Comparison of ENCODE assay signal across 16 cellular contexts in the genomic region with DNA sequence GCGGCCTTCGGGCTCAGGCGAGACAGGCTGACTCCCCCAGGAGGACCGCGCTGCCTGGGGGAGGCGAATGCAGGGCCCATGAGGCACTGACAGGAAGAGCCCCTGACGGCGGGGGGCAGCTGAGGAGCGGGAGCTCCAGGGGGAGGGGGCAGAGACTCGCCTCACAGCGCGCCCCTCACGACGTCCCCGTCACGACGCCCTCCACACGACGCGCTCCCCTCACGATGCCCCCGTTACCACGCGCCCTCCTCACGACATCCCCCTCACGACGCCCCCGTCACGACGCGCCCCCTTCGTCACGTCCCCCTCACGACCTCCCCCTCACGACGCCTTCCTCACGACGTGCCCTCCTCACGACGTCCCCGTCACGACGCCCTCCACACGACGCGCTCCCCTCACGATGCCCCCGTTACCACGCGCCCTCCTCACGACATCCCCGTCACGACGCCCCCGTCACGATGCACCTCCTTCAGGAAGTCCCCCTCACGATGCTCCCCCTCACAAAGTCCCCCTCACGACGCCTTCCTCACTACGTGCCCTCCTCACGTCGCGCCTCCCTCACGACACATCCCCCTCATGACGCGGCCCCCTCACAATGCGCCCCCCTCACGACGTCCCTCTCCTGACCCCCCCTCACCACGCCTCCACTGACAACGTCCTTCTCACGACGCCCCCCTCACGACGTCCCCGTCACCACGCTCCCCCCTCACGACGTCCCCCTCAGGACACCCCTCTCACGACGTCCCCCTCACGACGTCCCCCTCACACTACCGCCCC.
DNase-seq lines count a peak whose midpoint lies in the region; ATAC-seq, FAIRE-seq and TF ChIP-seq lines count a peak whose summit lies in the region.
"Had no signal": no experiment of that assay in that cellular context is flagged by ENCODE, and none has a peak within 500 bp of the region (broad histone marks: within the 10 kb centered on the region; RNA-seq: fewer than 3 reads in every experiment).

No MANE protein-coding gene starts in this region.

- intact Hi-C loops in breast epithelium (cut with DNase I; ENCODE audit: low total_unique reads) (no loop called here), MCF 10A (cut with micrococcal nuclease) (no loop called here)

- H3K4me3 ChIP-seq in breast epithelium (peak overlapping the region; percentile 10 to 55 (median 32)), choroid plexus epithelial cell (ENCODE audit: low read depth, low read length) (peak overlapping the region; percentile 39), neuronal stem cell (ENCODE audit: low read length in 2 of 2) (peak overlapping the region in 1 of 2 donors; percentile 11), subcutaneous abdominal adipose tissue (ENCODE audit: low read depth in 1 of 5, low read length in 5 of 5) (peak overlapping the region in 4 of 5 donors; percentile 41 to 51 (median 47))

- H3K27ac Mint-ChIP-seq in MCF 10A (ENCODE audit: low read depth, unreplicated experiment): no peak overlapping the region
- H3K27ac Mint-ChIP-seq: brain had no signal

- no peak for ATAC-seq in GM18867 (IDR thresholded peaks at IDR 0.05; ENCODE audit: unreplicated experiment)

- peaks cover 32% of the 10 kb centered on the region for H3K27me3 Mint-ChIP-seq in MCF 10A (ENCODE audit: insufficient read depth, unreplicated experiment)
- H3K27me3 Mint-ChIP-seq: brain had no signal

- DNase-seq in breast epithelium (ENCODE audit: low spot score in 2 of 2) (no peak), MCF 10A (ENCODE audit: unreplicated experiment) (no peak), choroid plexus epithelial cell (ENCODE audit: low read depth) (no peak), neuronal stem cell (ENCODE audit: low spot score) (no peak), D721Med (ENCODE audit: insufficient read length, low spot score) (no peak), SW480 (ENCODE audit: low spot score) (no peak)
- DNase-seq: activated effector memory CD4-positive, alpha-beta T cell treated with Interleukin-2 at 50 U/mL for 16 hours; effector CD8-positive, alpha-beta T cell; kidney; NCI-H2081; NCI-H82; RPMI8226; stimulated activated CD4-positive, alpha-beta T cell treated with anti-CD3 and anti-CD28 coated beads, Interleukin-4, amount 100 ng/mL, for 1 hour had no signal

- POLR2A ChIA-PET in MCF 10A (lab: Yijun Ruan, JAX): no interaction called here

- WGBS in neuronal stem cell (ENCODE audit: extremely low coverage in 2 of 2, insufficient read length in 2 of 2, insufficient replicate concordance in 1 of 2), 2 donors: 100% methylated on average over 13 of the region's 84 CpGs; no CpG with 5 or more reads in 1 of the 2 donors

- peak overlapping the region; percentile 63 for H2BK12ac ChIP-seq in neuronal stem cell (ENCODE audit: low read length)

- H4K8ac ChIP-seq in neuronal stem cell (ENCODE audit: low read depth, low read length): peak overlapping the region; percentile 55

- H3K23ac ChIP-seq in neuronal stem cell (ENCODE audit: low read depth, low read length, poor library complexity): peak overlapping the region; percentile 90

- no peak for FAIRE-seq in D721Med (lab: Jason Lieb, UNC)
- FAIRE-seq: kidney had no signal

- H3K4me1 Mint-ChIP-seq in MCF 10A (ENCODE audit: insufficient read depth, unreplicated experiment): peaks cover 5% of the 10 kb centered on the region

- H3K9me3 ChIP-seq in breast epithelium (no peaks in the 10 kb centered on the region), neuronal stem cell (replicated peaks in 1 of 2; ENCODE audit: control insufficient read depth in 2 of 2, insufficient read depth in 1 of 2, low read depth in 1 of 2, low read length in 2 of 2) (peaks cover 0 to 11% of the 10 kb centered on the region in 2 donors), subcutaneous abdominal adipose tissue (ENCODE audit: control insufficient read depth in 5 of 5, low read length in 5 of 5) (no peaks in the 10 kb centered on the region)

- no peak for TF ChIP-seq POLR2A in breast epithelium (IDR thresholded peaks at IDR 0.05)

- no peak overlapping the region for H2BK15ac ChIP-seq in neuronal stem cell (ENCODE audit: low read length)

- H3K27me3 ChIP-seq in breast epithelium (peaks cover 0 to 27% of the 10 kb centered on the region in 2 donors), neuronal stem cell (ENCODE audit: control insufficient read depth in 3 of 3, insufficient read depth in 3 of 3, low read depth in 1 of 3, low read length in 3 of 3) (peaks cover 0 to 22% (median 20%) of the 10 kb centered on the region in 3 experiments), subcutaneous abdominal adipose tissue (ENCODE audit: control insufficient read depth in 5 of 5, insufficient read depth in 4 of 5, low read length in 5 of 5) (peaks cover 17 to 30% (median 26%) of the 10 kb centered on the region in 5 donors)

- TF ChIP-seq CTCF in breast epithelium (IDR thresholded peaks at IDR 0.05) (no peak), MCF 10A (IDR thresholded peaks at IDR 0.05; ENCODE audit: unreplicated experiment) (no peak), choroid plexus epithelial cell (conservative IDR thresholded peaks at IDR 0.05; ENCODE audit: low read depth, low read length) (no peak), D721Med (IDR thresholded peaks at IDR 0.05; ENCODE audit: insufficient read depth, missing control alignments) (no peak)

- H3K79me1 ChIP-seq in neuronal stem cell (ENCODE audit: low read depth, low read length): no peaks in the 10 kb centered on the region

- H3K4ac ChIP-seq in neuronal stem cell (ENCODE audit: low read length): no peak overlapping the region

- no peak overlapping the region for H2BK120ac ChIP-seq in neuronal stem cell (ENCODE audit: low read depth, low read length)

- BruUV-seq in MCF 10A (replicated peaks; lab: Mats Ljungman, UMichigan): no TSS peak

- H3K36me3 Mint-ChIP-seq in MCF 10A (ENCODE audit: insufficient read depth, unreplicated experiment): no peaks in the 10 kb centered on the region
- H3K36me3 Mint-ChIP-seq: brain had no signal

- no peaks in the 10 kb centered on the region for H3K9me3 Mint-ChIP-seq in MCF 10A (ENCODE audit: unreplicated experiment)

- H3K4me1 ChIP-seq in breast epithelium (no peaks in the 10 kb centered on the region), neuronal stem cell (ENCODE audit: control insufficient read depth in 2 of 2, insufficient read depth in 1 of 2, low read depth in 1 of 2, low read length in 2 of 2) (peaks cover 0 to 2% of the 10 kb centered on the region in 2 donors), subcutaneous abdominal adipose tissue (ENCODE audit: control insufficient read depth in 5 of 5, insufficient read depth in 5 of 5, low read length in 5 of 5) (peaks cover 0 to 11% (median 10%) of the 10 kb centered on the region in 5 donors)

- H3K36me3 ChIP-seq in breast epithelium (no peaks in the 10 kb centered on the region), neuronal stem cell (replicated peaks in 1 of 2; ENCODE audit: control insufficient read depth in 2 of 2, insufficient read depth in 2 of 2, low read length in 2 of 2) (no peaks in the 10 kb centered on the region), subcutaneous abdominal adipose tissue (ENCODE audit: control insufficient read depth in 5 of 5, insufficient read depth in 5 of 5, low read length in 5 of 5) (no peaks in the 10 kb centered on the region)

- no peak overlapping the region for H3K27ac ChIP-seq in breast epithelium
- H3K27ac ChIP-seq in neuronal stem cell (replicated peaks; ENCODE audit: low read length): no peak overlapping the region
- H3K27ac ChIP-seq in subcutaneous abdominal adipose tissue (ENCODE audit: low read depth, low read length): no peak overlapping the region

- H2BK5ac ChIP-seq in neuronal stem cell (ENCODE audit: low read length): no peak overlapping the region

- no peak overlapping the region for H2AFZ ChIP-seq in neuronal stem cell (ENCODE audit: low read length)

- H3K4me2 ChIP-seq in neuronal stem cell (ENCODE audit: insufficient read depth, low read length, poor library complexity, severe bottlenecking): peak overlapping the region; percentile 14

- CTCF ChIA-PET in MCF 10A (lab: Yijun Ruan, JAX): no interaction called here

- peak overlapping the region; percentile 44 for H4K91ac ChIP-seq in neuronal stem cell (ENCODE audit: low read depth, low read length, poor library complexity)

- H3K18ac ChIP-seq in neuronal stem cell (ENCODE audit: low read length): peak overlapping the region; percentile 71

- peak overlapping the region; percentile 16 for H3K9ac ChIP-seq in neuronal stem cell (ENCODE audit: low read depth, low read length, poor library complexity)
- H3K9ac ChIP-seq in subcutaneous abdominal adipose tissue (ENCODE audit: low read length in 5 of 5): peak overlapping the region in 1 of 5 donors; percentile 15

- H3K14ac ChIP-seq in neuronal stem cell (ENCODE audit: low read length): peak overlapping the region; percentile 74

- H2AK5ac ChIP-seq in neuronal stem cell (ENCODE audit: low read depth, low read length): peak overlapping the region; percentile 43

- H3K4me3 Mint-ChIP-seq in MCF 10A (ENCODE audit: unreplicated experiment): no peak overlapping the region
- H3K4me3 Mint-ChIP-seq: brain had no signal
